In the genomic region with DNA sequence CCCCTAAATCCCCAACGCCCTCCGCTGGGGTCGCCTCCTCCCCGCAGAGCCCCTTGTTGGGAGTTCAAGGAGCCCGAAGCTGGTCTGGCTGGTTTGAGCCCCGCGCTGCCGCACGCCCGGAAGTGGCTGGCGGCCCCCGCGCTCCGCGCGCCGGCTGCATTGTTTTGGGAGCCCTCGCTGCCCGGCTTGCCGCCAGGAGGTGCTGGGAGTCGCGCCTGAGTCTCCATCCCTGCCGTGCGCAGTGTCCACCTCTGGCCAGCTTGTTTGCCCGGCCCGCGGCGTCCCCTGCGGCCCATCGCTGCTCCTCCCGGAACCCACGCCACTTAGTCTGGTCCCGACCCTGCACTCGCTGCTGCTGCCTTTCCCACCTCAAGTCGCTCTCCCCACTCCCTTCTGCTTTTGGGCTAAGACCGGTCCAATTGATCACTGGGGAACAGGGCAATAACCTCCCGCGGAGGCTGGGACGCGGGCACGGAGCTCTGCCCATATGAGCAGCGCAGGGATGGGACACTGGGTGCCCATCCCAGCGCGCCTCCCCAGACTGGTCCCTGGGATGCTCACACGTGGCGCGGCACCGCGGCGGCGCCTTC, we compare ENCODE assay signal across 1 cellular context.
A peak's percentile ranks its signal among the peaks of the same experiment; 100 is the strongest.
TF ChIP-seq lines count a peak whose summit lies in the region.

No MANE protein-coding gene starts in this region.

TF ChIP-seq in WTC11, 78 proteins besides CTCF, POLR2A, EP300 and RAD21 (continued from another document):
- TF ChIP-seq, protein P1, sequence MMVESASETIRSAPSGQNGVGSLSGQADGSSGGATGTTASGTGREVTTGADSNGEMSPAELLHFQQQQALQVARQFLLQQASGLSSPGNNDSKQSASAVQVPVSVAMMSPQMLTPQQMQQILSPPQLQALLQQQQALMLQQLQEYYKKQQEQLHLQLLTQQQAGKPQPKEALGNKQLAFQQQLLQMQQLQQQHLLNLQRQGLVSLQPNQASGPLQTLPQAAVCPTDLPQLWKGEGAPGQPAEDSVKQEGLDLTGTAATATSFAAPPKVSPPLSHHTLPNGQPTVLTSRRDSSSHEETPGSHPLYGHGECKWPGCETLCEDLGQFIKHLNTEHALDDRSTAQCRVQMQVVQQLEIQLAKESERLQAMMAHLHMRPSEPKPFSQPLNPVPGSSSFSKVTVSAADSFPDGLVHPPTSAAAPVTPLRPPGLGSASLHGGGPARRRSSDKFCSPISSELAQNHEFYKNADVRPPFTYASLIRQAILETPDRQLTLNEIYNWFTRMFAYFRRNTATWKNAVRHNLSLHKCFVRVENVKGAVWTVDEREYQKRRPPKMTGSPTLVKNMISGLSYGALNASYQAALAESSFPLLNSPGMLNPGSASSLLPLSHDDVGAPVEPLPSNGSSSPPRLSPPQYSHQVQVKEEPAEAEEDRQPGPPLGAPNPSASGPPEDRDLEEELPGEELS (CRISPR knock-in tag; IDR thresholded peaks at IDR 0.05), result 0 out of 2 replicates have a peak, but pooled peaks have one; percentile 42
- TF ChIP-seq, protein P2, sequence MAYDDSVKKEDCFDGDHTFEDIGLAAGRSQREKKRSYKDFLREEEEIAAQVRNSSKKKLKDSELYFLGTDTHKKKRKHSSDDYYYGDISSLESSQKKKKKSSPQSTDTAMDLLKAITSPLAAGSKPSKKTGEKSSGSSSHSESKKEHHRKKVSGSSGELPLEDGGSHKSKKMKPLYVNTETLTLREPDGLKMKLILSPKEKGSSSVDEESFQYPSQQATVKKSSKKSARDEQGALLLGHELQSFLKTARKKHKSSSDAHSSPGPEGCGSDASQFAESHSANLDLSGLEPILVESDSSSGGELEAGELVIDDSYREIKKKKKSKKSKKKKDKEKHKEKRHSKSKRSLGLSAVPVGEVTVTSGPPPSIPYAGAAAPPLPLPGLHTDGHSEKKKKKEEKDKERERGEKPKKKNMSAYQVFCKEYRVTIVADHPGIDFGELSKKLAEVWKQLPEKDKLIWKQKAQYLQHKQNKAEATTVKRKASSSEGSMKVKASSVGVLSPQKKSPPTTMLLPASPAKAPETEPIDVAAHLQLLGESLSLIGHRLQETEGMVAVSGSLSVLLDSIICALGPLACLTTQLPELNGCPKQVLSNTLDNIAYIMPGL (CRISPR knock-in tag; IDR thresholded peaks at IDR 0.05), result peak; percentile 74
- TF ChIP-seq, protein P3, sequence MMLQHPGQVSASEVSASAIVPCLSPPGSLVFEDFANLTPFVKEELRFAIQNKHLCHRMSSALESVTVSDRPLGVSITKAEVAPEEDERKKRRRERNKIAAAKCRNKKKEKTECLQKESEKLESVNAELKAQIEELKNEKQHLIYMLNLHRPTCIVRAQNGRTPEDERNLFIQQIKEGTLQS (CRISPR knock-in tag; conservative IDR thresholded peaks at IDR 0.05), result no peak
- 0 out of 2 replicates have a peak, but pooled peaks have one; percentile 6 for TF ChIP-seq CREM (CRISPR knock-in tag; IDR thresholded peaks at IDR 0.05)
- TF ChIP-seq TEAD1 (CRISPR knock-in tag; IDR thresholded peaks at IDR 0.05), result peak; percentile 36; the same call in 1 of the 2 replicates
- TF ChIP-seq TCF7 (CRISPR knock-in tag; IDR thresholded peaks at IDR 0.05; ENCODE audit: low read depth), result no peak
- TF ChIP-seq ZNF423 (CRISPR knock-in tag; IDR thresholded peaks at IDR 0.05), result peak; percentile 61
- no peak for TF ChIP-seq TP53 (CRISPR knock-in tag; IDR thresholded peaks at IDR 0.05)
- peak; percentile 13; the same call in 1 of the 2 replicates for TF ChIP-seq PRRX2 (CRISPR knock-in tag; IDR thresholded peaks at IDR 0.05)
- TF ChIP-seq ZNF416 (CRISPR knock-in tag; IDR thresholded peaks at IDR 0.05), result peak; percentile 77; the same call in 1 of the 2 replicates
- TF ChIP-seq CREB1 (CRISPR knock-in tag; IDR thresholded peaks at IDR 0.05), result no peak
- peak; percentile 67; the same call in 1 of the 2 replicates for TF ChIP-seq SP1 (CRISPR knock-in tag; conservative IDR thresholded peaks at IDR 0.05)
- peak; percentile 56 for TF ChIP-seq MAX (CRISPR knock-in tag; IDR thresholded peaks at IDR 0.05)
- no peak for TF ChIP-seq NFYB (CRISPR knock-in tag; conservative IDR thresholded peaks at IDR 0.05; ENCODE audit: low read depth)
- TF ChIP-seq ELF4 (CRISPR knock-in tag; IDR thresholded peaks at IDR 0.05; ENCODE audit: low read depth), result no peak
- TF ChIP-seq, protein P4, sequence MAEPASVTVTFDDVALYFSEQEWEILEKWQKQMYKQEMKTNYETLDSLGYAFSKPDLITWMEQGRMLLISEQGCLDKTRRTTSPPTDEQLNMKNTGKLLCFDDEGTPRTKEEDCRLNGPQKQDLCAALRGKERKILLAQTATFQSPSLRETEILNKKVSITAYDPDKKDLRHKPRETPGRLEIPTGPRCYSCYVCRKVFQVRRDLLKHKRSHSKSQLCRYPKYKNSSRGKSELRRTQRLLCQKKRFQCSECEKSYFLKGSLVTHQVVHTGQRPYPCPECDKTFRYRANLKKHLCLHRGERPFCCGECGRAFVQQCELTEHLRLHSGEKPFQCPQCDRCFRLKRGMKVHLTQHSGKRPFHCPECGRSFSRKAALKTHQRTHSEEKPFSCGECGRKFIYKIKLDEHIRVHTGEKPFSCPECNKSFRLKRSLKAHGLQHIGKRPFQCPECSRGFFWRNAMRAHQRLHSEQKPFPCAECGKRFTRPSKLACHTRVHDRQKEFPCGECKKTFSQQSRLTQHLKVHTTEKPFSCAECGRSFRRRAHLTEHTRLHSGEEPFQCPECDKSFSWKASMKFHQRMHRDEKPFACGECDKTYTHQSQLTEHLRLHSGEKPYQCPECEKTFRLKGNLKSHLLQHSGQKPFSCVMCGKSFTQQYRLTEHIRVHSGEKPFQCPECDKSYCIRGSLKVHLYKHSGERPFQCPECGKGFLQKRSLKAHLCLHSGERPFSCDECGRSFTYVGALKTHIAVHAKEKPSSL (CRISPR knock-in tag; conservative IDR thresholded peaks at IDR 0.05), result no peak
- peak; percentile 66; the same call in 1 of the 2 replicates for TF ChIP-seq EMX1 (CRISPR knock-in tag; IDR thresholded peaks at IDR 0.05)
- no peak for TF ChIP-seq GTF2I (CRISPR knock-in tag; conservative IDR thresholded peaks at IDR 0.05)
- TF ChIP-seq ZNF532 (CRISPR knock-in tag; IDR thresholded peaks at IDR 0.05; ENCODE audit: borderline replicate concordance), result no peak
- TF ChIP-seq, protein P5, sequence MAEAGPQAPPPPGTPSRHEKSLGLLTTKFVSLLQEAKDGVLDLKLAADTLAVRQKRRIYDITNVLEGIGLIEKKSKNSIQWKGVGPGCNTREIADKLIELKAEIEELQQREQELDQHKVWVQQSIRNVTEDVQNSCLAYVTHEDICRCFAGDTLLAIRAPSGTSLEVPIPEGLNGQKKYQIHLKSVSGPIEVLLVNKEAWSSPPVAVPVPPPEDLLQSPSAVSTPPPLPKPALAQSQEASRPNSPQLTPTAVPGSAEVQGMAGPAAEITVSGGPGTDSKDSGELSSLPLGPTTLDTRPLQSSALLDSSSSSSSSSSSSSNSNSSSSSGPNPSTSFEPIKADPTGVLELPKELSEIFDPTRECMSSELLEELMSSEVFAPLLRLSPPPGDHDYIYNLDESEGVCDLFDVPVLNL (CRISPR knock-in tag; IDR thresholded peaks at IDR 0.05; ENCODE audit: borderline replicate concordance, low read depth), result peak; percentile 49; the same call in 1 of the 2 replicates
- peak; percentile 35; the same call in 1 of the 2 replicates for TF ChIP-seq MYBL2 (CRISPR knock-in tag; IDR thresholded peaks at IDR 0.05)
- TF ChIP-seq AFF4 (CRISPR knock-in tag; IDR thresholded peaks at IDR 0.05; ENCODE audit: borderline replicate concordance), result peak; percentile 28; the same call in 1 of the 2 replicates
- 0 out of 2 replicates have a peak, but pooled peaks have one; percentile 8 for TF ChIP-seq TEAD4 (CRISPR knock-in tag; IDR thresholded peaks at IDR 0.05)
- TF ChIP-seq SOX15 (CRISPR knock-in tag; IDR thresholded peaks at IDR 0.05), result no peak
